8 cellular contexts compared by ENCODE assay signal in the genomic region with DNA sequence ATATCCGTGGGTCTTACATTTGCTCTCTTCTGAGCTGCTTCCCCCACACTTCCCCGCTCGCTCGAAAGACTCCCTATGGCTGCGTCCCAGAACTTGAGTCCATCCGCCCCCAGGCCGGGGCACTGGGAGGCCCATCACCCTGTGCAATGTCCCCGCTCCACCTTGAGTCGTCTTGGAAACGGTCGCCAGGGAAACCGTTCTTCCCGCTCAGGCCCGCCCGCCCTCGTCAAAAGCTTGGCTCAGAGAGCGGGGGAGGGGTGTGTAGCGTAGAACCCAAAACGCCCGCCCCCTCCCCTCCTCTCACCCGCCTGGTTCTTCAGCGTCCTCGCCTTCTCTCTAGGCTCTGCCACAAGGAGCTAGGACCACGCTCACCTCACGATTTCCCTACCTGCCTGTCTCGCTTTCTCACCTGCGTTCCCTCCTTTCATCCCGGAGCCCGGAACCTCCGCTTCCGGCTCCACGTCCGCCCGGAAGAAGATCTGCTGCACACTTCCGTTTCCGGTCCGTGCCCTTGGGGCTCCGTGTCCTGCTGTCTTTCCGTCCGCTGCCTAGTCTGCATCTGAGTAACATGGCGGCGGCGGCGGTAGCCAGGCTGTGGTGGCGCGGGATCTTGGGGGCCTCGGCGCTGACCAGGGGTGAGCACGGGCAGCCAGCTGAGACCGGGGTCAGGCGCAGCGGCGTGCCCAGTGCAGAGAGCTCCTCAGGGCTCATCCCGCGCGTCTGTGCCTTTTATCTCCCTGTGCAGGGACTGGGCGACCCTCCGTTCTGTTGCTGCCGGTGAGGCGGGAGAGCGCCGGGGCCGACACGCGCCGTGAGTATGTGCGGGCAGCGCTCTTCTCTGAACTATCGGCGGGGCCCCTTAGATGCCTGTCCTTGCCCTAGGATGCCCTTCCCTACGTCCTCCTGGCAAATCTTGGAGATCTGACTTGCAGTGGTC. TPM values are rescaled to one million over a fixed set of nuclear protein-coding genes. Genes with fewer than 3 reads are reported as not detected.
A peak's percentile ranks its signal among the peaks of the same experiment; 100 is the strongest.
DNase-seq lines count a peak whose midpoint lies in the region; ATAC-seq and TF ChIP-seq lines count a peak whose summit lies in the region.

A gene (minus strand): TSS at position 447 of the 937 bp plus-strand sequence. CDS start 19 bp downstream, at position 428.
A gene (plus strand): TSS at position 551 of the 937 bp plus-strand sequence. CDS start 18 bp downstream, at position 569.

- peak within 1 kb of the TSS; percentile 95 for H3K4me2 ChIP-seq in OCI-LY3 (ENCODE audit: low read length)

- H4K20me1 ChIP-seq in OCI-LY3 (ENCODE audit: insufficient read depth, low read length) = no peaks in the 10 kb centered on the region

- no peak for TF ChIP-seq CTCF in OCI-LY3 (IDR thresholded peaks at IDR 0.05; ENCODE audit: low read depth, low read length)

- peak within 1 kb of the TSS; percentile 56 for H3K27ac ChIP-seq in OCI-LY3 (ENCODE audit: low read length)

- peak within 1 kb of the TSS; percentile 87 for H3K9ac ChIP-seq in OCI-LY3 (ENCODE audit: low read length)

- H3K9me3 ChIP-seq in OCI-LY3 (ENCODE audit: insufficient read depth, low read length) (no peaks in the 10 kb centered on the region), mononuclear cell (ENCODE audit: low read depth, low read length) (no peaks in the 10 kb centered on the region)

- H3K79me2 ChIP-seq in OCI-LY3 (ENCODE audit: low read length) = peaks cover 51% of the 10 kb centered on the region

- no peak within 1 kb of the TSS; the same call in none of the 2 replicates for H2AFZ ChIP-seq in OCI-LY3 (ENCODE audit: low read depth, low read length)

- H3K4me3 ChIP-seq in OCI-LY3 (ENCODE audit: low read length) (peak within 1 kb of the TSS; percentile 90), mononuclear cell (ENCODE audit: low read length) (peak within 1 kb of the TSS; percentile 87)

- ATAC-seq in GM21528 (IDR thresholded peaks at IDR 0.05; ENCODE audit: low FRiP score, unreplicated experiment) = peak; percentile 89

- H3K27me3 ChIP-seq in OCI-LY3 (ENCODE audit: low read depth, low read length) (no peaks in the 10 kb centered on the region), mononuclear cell (ENCODE audit: insufficient read depth, low read length) (no peaks in the 10 kb centered on the region)

- H3K4me1 ChIP-seq in OCI-LY3 (ENCODE audit: low read length) (peaks cover 16% of the 10 kb centered on the region), mononuclear cell (ENCODE audit: insufficient read depth, low read length) (peaks cover 31% of the 10 kb centered on the region)

- DNase-seq in DMS 273 (lab: John Stamatoyannopoulos, UW; ENCODE audit: unreplicated experiment) = peak; percentile 92
- peak; percentile 79 for DNase-seq in HuH-7.5 (ENCODE audit: low spot score)
- peak; percentile 98 for DNase-seq in activated CD8-positive, alpha-beta memory T cell treated with anti-CD3 and anti-CD28 coated beads, Interleukin-2, amount 50 U/mL, for 48 hours
- peak; percentile 80 for DNase-seq in epidermal melanocyte (ENCODE audit: insufficient read length, low spot score)
- peak; percentile 73 to 83 for DNase-seq in stimulated activated CD8-positive, alpha-beta memory T cell treated with anti-CD3 and anti-CD28 coated beads, Interleukin-2, amount 100 ng/mL, for 48 hours (ENCODE audit: low read depth in 2 of 2)

- H3K36me3 ChIP-seq in OCI-LY3 (replicated peaks; ENCODE audit: low read depth, low read length) = peaks cover 46% of the 10 kb centered on the region

RNA-seq across cellular contexts. Expression of the first gene that starts in this region (rescaled TPM):
- 43.7 TPM for total RNA-seq in mononuclear cell

RNA-seq across cellular contexts. Expression of the second gene that starts in this region (rescaled TPM):
- 35.3 TPM for total RNA-seq in mononuclear cell

Comparison
In these comparisons a context has a peak if more than half of its experiments do, and no peak if none do; other contexts are left out.
1. Peak in every context shown above with its lines: DNase-seq, ATAC-seq, H3K4me3 ChIP-seq and H3K27ac ChIP-seq.